In genomic region chr5:14201325-14202061, GRCh38 we compare ENCODE assay signal across 20 cellular contexts. TPM values are rescaled to one million over a fixed set of nuclear protein-coding genes. Genes with fewer than 3 reads are reported as not detected.
DNase-seq lines count a peak whose midpoint lies in the region; TF ChIP-seq lines count a peak whose summit lies in the region.
"Had no signal": no experiment of that assay in that cellular context is flagged by ENCODE, and none has a peak within 500 bp of the region (broad histone marks: within the 10 kb centered on the region; RNA-seq: fewer than 3 reads in every experiment).

No MANE protein-coding gene starts in this region.

- H3K9me3 ChIP-seq in GM23248 (ENCODE audit: low read depth) = no peaks in the 10 kb centered on the region
- no peaks in the 10 kb centered on the region for H3K9me3 ChIP-seq in esophagus muscularis mucosa
- H3K9me3 ChIP-seq in suprapubic skin = no peaks in the 10 kb centered on the region
- H3K9me3 ChIP-seq: BE2C, esophagus squamous epithelium, left lung, spleen, tibial artery had no signal

- H3K27me3 Mint-ChIP-seq in activated CD4-positive, alpha-beta memory T cell treated with anti-CD3 and anti-CD28 coated beads, Interleukin-2, amount 10 ng/mL, durations not matched to agents 7 days and 5 days = peaks cover 18% of the 10 kb centered on the region

- 57 to 68% methylated on average over 5 to 7 of the region's 7 CpGs for whole genome bisulfite sequencing in GM23248 (ENCODE audit: low coverage in 1 of 2, low lambda C conversion rate in 2 of 2, missing lambda C conversion rate in 2 of 2), 2 experiments
- WGBS in esophagus muscularis mucosa = 70% methylated on average over 7 of the region's 7 CpGs
- WGBS in suprapubic skin = 86% methylated on average over 7 of the region's 7 CpGs

- H3K27ac Mint-ChIP-seq in activated CD4-positive, alpha-beta memory T cell treated with anti-CD3 and anti-CD28 coated beads, Interleukin-2, amount 10 ng/mL, durations not matched to agents 7 days and 5 days = no peak overlapping the region
- H3K27ac Mint-ChIP-seq: stimulated activated effector memory CD8-positive, alpha-beta T cell treated with anti-CD3 and anti-CD28 coated beads, Interleukin-12 subunit alpha, Interleukin-12 subunit beta, amount 100 ng/mL, for 72 hours had no signal

- no peaks in the 10 kb centered on the region for H3K9me3 Mint-ChIP-seq in activated CD4-positive, alpha-beta memory T cell treated with anti-CD3 and anti-CD28 coated beads, Interleukin-2, amount 10 ng/mL, durations not matched to agents 7 days and 5 days
- H3K9me3 Mint-ChIP-seq: stimulated activated effector memory CD8-positive, alpha-beta T cell treated with anti-CD3 and anti-CD28 coated beads, Interleukin-12 subunit alpha, Interleukin-12 subunit beta, amount 100 ng/mL, for 72 hours had no signal

- no peaks in the 10 kb centered on the region for H4K20me1 ChIP-seq in GM23248 (ENCODE audit: insufficient read depth)

- no peak for TF ChIP-seq CTCF in esophagus muscularis mucosa (IDR thresholded peaks at IDR 0.05)
- no peak for TF ChIP-seq CTCF in foreskin fibroblast (IDR thresholded peaks at IDR 0.05; ENCODE audit: low read depth, low read length)
- no peak for TF ChIP-seq CTCF in suprapubic skin (IDR thresholded peaks at IDR 0.05)

- H3K36me3 Mint-ChIP-seq in activated CD4-positive, alpha-beta memory T cell treated with anti-CD3 and anti-CD28 coated beads, Interleukin-2, amount 10 ng/mL, durations not matched to agents 7 days and 5 days (ENCODE audit: low read depth) = no peaks in the 10 kb centered on the region
- H3K36me3 Mint-ChIP-seq: stimulated activated effector memory CD8-positive, alpha-beta T cell treated with anti-CD3 and anti-CD28 coated beads, Interleukin-12 subunit alpha, Interleukin-12 subunit beta, amount 100 ng/mL, for 72 hours had no signal

- H3K79me2 ChIP-seq in GM23248 (ENCODE audit: insufficient read depth) = peaks cover 100% of the 10 kb centered on the region

- H3K27me3 ChIP-seq in GM23248 (replicated peaks; ENCODE audit: insufficient read depth) (no peaks in the 10 kb centered on the region), esophagus muscularis mucosa (no peaks in the 10 kb centered on the region), suprapubic skin (no peaks in the 10 kb centered on the region)
- H3K27me3 ChIP-seq: BE2C, cardiac muscle cell, esophagus squamous epithelium, left lung, spleen, tibial artery had no signal

- peak overlapping the region; percentile 83 for H3K27ac ChIP-seq in GM23248
- peak overlapping the region; percentile 20 to 75 (median 32) for H3K27ac ChIP-seq in esophagus muscularis mucosa (replicated peaks in 1 of 4)
- H3K27ac ChIP-seq in suprapubic skin = no peak overlapping the region
- H3K27ac ChIP-seq: cardiac muscle cell, tibial artery had no signal

- peak overlapping the region; percentile 31 for H3K4me2 ChIP-seq in GM23248 (ENCODE audit: unreplicated experiment)

- no peak for TF ChIP-seq POLR2A in esophagus muscularis mucosa (IDR thresholded peaks at IDR 0.05; ENCODE audit: low read depth)
- TF ChIP-seq POLR2A in suprapubic skin (IDR thresholded peaks at IDR 0.05) = no peak

- H3F3A ChIP-seq in GM23248 (ENCODE audit: insufficient read depth) = peaks cover 95% of the 10 kb centered on the region

- H3K9ac ChIP-seq in GM23248 = peak overlapping the region; percentile 36

- H3K4me1 ChIP-seq in GM23248 (ENCODE audit: insufficient read depth) = peaks cover 99% of the 10 kb centered on the region
- peaks cover 77 to 98% (median 90%) of the 10 kb centered on the region in 4 donors for H3K4me1 ChIP-seq in esophagus muscularis mucosa
- peaks cover 36% of the 10 kb centered on the region for H3K4me1 ChIP-seq in suprapubic skin

- H3K4me3 ChIP-seq in GM23248 = 0 out of 2 replicates have a peak overlapping the region, but pooled peaks have one; percentile 2
- no peak overlapping the region for H3K4me3 ChIP-seq in esophagus muscularis mucosa
- no peak overlapping the region for H3K4me3 ChIP-seq in foreskin fibroblast (ENCODE audit: low read depth in 1 of 2, low read length in 2 of 2)
- H3K4me3 ChIP-seq in suprapubic skin = no peak overlapping the region
- H3K4me3 ChIP-seq: cardiac muscle cell, esophagus squamous epithelium, left lung, spleen, tibial artery had no signal

- POLR2A ChIA-PET in activated CD4-positive, alpha-beta memory T cell treated with anti-CD3 and anti-CD28 coated beads, Interleukin-2, amount 10 ng/mL, durations not matched to agents 7 days and 5 days (lab: Charles Lee) = no interaction called here

- in situ Hi-C loops in GM23248 (cut with MboI) = no loop called here

- H3K4me3 Mint-ChIP-seq in activated CD4-positive, alpha-beta memory T cell treated with anti-CD3 and anti-CD28 coated beads, Interleukin-2, amount 10 ng/mL, durations not matched to agents 7 days and 5 days = no peak overlapping the region
- H3K4me3 Mint-ChIP-seq: stimulated activated effector memory CD8-positive, alpha-beta T cell treated with anti-CD3 and anti-CD28 coated beads, Interleukin-12 subunit alpha, Interleukin-12 subunit beta, amount 100 ng/mL, for 72 hours had no signal

- H2AFZ ChIP-seq in GM23248 = no peak overlapping the region

- intact Hi-C loops in esophagus muscularis mucosa (cut with DNase I) = no loop called here

- H3K4me1 Mint-ChIP-seq in activated CD4-positive, alpha-beta memory T cell treated with anti-CD3 and anti-CD28 coated beads, Interleukin-2, amount 10 ng/mL, durations not matched to agents 7 days and 5 days = peaks cover 7% of the 10 kb centered on the region
- H3K4me1 Mint-ChIP-seq: stimulated activated effector memory CD8-positive, alpha-beta T cell treated with anti-CD3 and anti-CD28 coated beads, Interleukin-12 subunit alpha, Interleukin-12 subunit beta, amount 100 ng/mL, for 72 hours had no signal

- peak; percentile 63 for DNase-seq in GM23248
- peak; percentile 26 for DNase-seq in RPMI7951 (ENCODE audit: low read depth)
- DNase-seq in esophagus muscularis mucosa (ENCODE audit: extremely low spot score) = no peak
- DNase-seq in pulmonary artery endothelial cell (ENCODE audit: low read depth, low spot score) = peak; percentile 53
- no peak for DNase-seq in foreskin fibroblast
- DNase-seq in activated effector memory CD4-positive, alpha-beta T cell treated with anti-CD3 and anti-CD28 coated beads, Interleukin-2, amount 50 U/mL, for 16 hours = no peak
- no peak for DNase-seq in suprapubic skin (ENCODE audit: low spot score in 2 of 2)
- DNase-seq in activated CD4-positive, alpha-beta memory T cell treated with anti-CD3 and anti-CD28 coated beads, Interleukin-2, amount 10 ng/mL, durations not matched to agents 7 days and 5 days = no peak
- DNase-seq: activated CD4-positive, alpha-beta T cell treated with anti-CD3 and anti-CD28 coated beads, Interleukin-2, amount 50 U/mL, for 1 hour; activated naive CD4-positive, alpha-beta T cell treated with anti-CD3 and anti-CD28 coated beads, Interleukin-2, amount 50 U/mL, for 16 hours; activated T-cell treated with anti-CD3 and anti-CD28 coated beads, Interleukin-2, amount 50 U/mL, for 1 hour; BE2C; esophagus squamous epithelium; left lung; NCI-H2081 treated with DMSO at 0.1 percent for 48 hours; NCI-H526; spleen; tibial artery had no signal

- TF ChIP-seq EP300 in esophagus muscularis mucosa (IDR thresholded peaks at IDR 0.05) (no peak), suprapubic skin (IDR thresholded peaks at IDR 0.05) (no peak)

- no peaks in the 10 kb centered on the region for H3K9me2 ChIP-seq in GM23248 (ENCODE audit: insufficient read depth)

- 0 out of 2 replicates have a peak, but pooled peaks cover 5% of the 10 kb centered on the region for H3K36me3 ChIP-seq in GM23248 (ENCODE audit: low read depth)
- no peaks in the 10 kb centered on the region for H3K36me3 ChIP-seq in esophagus muscularis mucosa
- no peaks in the 10 kb centered on the region for H3K36me3 ChIP-seq in suprapubic skin
- H3K36me3 ChIP-seq: BE2C, cardiac muscle cell, esophagus squamous epithelium, left lung, spleen, tibial artery had no signal

- CTCF ChIA-PET in activated CD4-positive, alpha-beta memory T cell treated with anti-CD3 and anti-CD28 coated beads, Interleukin-2, amount 10 ng/mL, durations not matched to agents 7 days and 5 days (lab: Charles Lee) = no interaction called here

RNA-seq across cellular contexts. Expression of gene TRIO, which starts 58.4 kb away (rescaled TPM):
- total RNA-seq in GM23248 (2014; rRNA removed; shearing (Covaris generic)) = 171 and 198 TPM in 2 replicates
- polyA plus RNA-seq in GM23248 (2016; fragmentation: Nextera tagmentation; extraction: Ambion mirVana) = 19.0 and 28.1 TPM in 2 replicates
- total RNA-seq in RPMI7951 (2014; rRNA removed; shearing (Covaris generic)) = 34.0 and 46.8 TPM in 2 replicates
- total RNA-seq in esophagus muscularis mucosa (100 to 1,000 TPM; 112 to 155 (median 145) TPM), pulmonary artery endothelial cell (144 and 194 TPM in 2 replicates), suprapubic skin (100 to 1,000 TPM in 1 of 4 donors, 10 to 100 TPM in 3; 62.7 to 159 (median 70.4) TPM)
- total RNA-seq in activated CD4-positive, alpha-beta memory T cell treated with anti-CD3 and anti-CD28 coated beads, Interleukin-2, amount 10 ng/mL, durations not matched to agents 7 days and 5 days = 1 to 10 TPM; 8.1 to 8.3 TPM

Comparison
In these comparisons a context has a peak if more than half of its experiments do, and no peak if none do; other contexts are left out.
1. DNase-seq: peak in GM23248 (single experiment), RPMI7951 (single experiment) and pulmonary artery endothelial cell (single experiment); none in esophagus muscularis mucosa (single experiment), foreskin fibroblast (0 of 2), activated effector memory CD4-positive, alpha-beta T cell treated with anti-CD3 and anti-CD28 coated beads, Interleukin-2, amount 50 U/mL, for 16 hours (single experiment), suprapubic skin (0 of 2) and activated CD4-positive, alpha-beta memory T cell treated with anti-CD3 and anti-CD28 coated beads, Interleukin-2, amount 10 ng/mL, durations not matched to agents 7 days and 5 days (single experiment).